9 cellular contexts compared by ENCODE assay signal in the genomic region with DNA sequence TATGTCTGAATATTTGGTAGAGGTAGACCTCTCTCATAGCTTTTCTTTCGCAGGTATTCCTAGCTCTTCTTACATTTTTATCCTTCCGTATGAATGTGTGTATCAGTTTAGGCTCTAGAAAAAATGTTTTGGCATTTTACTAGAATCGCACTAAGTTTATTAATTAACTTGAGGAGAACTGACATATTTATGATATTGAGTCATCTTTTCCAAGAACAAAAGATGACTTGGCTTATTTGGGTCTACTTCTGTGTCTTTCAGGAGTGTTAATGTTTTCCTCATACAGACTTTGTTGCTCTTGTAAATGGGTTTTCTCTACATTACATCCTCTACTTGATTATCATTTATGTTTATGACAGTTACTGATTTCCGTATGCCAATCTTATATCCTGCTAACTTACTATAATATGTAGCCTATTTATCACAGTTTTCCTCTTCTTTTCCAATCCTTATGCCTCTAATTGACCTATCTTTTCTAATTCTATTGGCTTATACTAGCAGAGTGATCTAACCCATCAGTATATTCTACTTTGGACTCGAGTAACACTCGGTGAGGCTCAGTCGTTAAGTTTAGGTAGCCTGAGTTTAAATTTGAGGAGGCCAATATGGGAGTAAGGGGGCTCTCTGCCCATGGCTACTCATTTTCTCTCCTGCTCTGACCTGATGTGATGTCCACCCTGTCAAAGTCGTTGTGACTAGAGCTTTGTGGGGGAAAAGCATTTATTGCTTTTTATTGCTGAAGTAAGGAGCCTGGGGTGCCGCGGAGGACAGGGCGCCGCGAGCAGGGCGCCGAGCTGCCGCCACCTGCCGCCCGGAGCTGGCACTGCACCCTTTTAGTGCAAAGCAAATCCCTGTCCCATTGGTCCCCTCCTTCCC. TPM values are rescaled to one million over a fixed set of nuclear protein-coding genes. Genes with fewer than 3 reads are reported as not detected.
DNase-seq lines count a peak whose midpoint lies in the region; ATAC-seq and TF ChIP-seq lines count a peak whose summit lies in the region.
"Had no signal": no experiment of that assay in that cellular context is flagged by ENCODE, and none has a peak within 500 bp of the region (broad histone marks: within the 10 kb centered on the region; RNA-seq: fewer than 3 reads in every experiment).

No MANE protein-coding gene starts in this region.

- peaks cover 4% of the 10 kb centered on the region; the same call in 1 of the 2 replicates for H3K4me1 ChIP-seq in Karpas-422 (ENCODE audit: low read length)
- H3K4me1 ChIP-seq in SJCRH30 = no peaks in the 10 kb centered on the region

- H3K9me2 ChIP-seq in Karpas-422 (replicated peaks; ENCODE audit: insufficient read depth, low read length) = no peaks in the 10 kb centered on the region

- H4K20me1 ChIP-seq in Karpas-422 (ENCODE audit: insufficient read depth, low read depth, low read length) = no peaks in the 10 kb centered on the region

- H3K9me3 ChIP-seq in Karpas-422 (ENCODE audit: low read length) (no peaks in the 10 kb centered on the region), SJCRH30 (replicated peaks) (no peaks in the 10 kb centered on the region)

- H3K4me3 ChIP-seq in Karpas-422 (ENCODE audit: low read length) (no peak overlapping the region), SJCRH30 (no peak overlapping the region), fibroblast of villous mesenchyme (ENCODE audit: low read depth, low read length) (peak overlapping the region; percentile 7)

- H3K27me3 ChIP-seq in Karpas-422 (ENCODE audit: low read length) (no peaks in the 10 kb centered on the region), SJCRH30 (0 out of 2 replicates have a peak, but pooled peaks cover 2% of the 10 kb centered on the region)

- no peak overlapping the region for H3K9ac ChIP-seq in Karpas-422 (ENCODE audit: low read length)

- no peak overlapping the region for H2AFZ ChIP-seq in Karpas-422 (ENCODE audit: low read length)

- peak; percentile 39 for DNase-seq in DMS114 treated with DMSO at 0.1 percent for 48 hours (lab: John Stamatoyannopoulos, UW; ENCODE audit: unreplicated experiment)
- peak; percentile 85 for DNase-seq in Karpas-422
- peak; percentile 79 to 86 for DNase-seq in SJCRH30
- peak; percentile 66 for DNase-seq in activated T-helper 9 cell treated with anti-CD3 and anti-CD28 coated beads, Interleukin-2, amount 50 U/mL, for 16 hours (ENCODE audit: low read depth)
- peak; percentile 80 for DNase-seq in fibroblast of villous mesenchyme (ENCODE audit: low read depth)
- peak in 48 of 56 donors; percentile 3 to 77 (median 38) for DNase-seq in nucleus accumbens (lab: John Stamatoyannopoulos, UW)
- peak in 45 of 49 donors; percentile 2 to 75 (median 37) for DNase-seq in substantia nigra (lab: John Stamatoyannopoulos, UW)

- no peak overlapping the region for H3K4me2 ChIP-seq in Karpas-422 (ENCODE audit: low read depth, low read length, poor library complexity, severe bottlenecking)

- H3K36me3 ChIP-seq in Karpas-422 (ENCODE audit: insufficient read depth, low read length) (no peaks in the 10 kb centered on the region), SJCRH30 (no peaks in the 10 kb centered on the region)

- H3K79me2 ChIP-seq in Karpas-422 (ENCODE audit: low read length) = no peaks in the 10 kb centered on the region

- H3K27ac ChIP-seq in Karpas-422 (ENCODE audit: low read length) (no peak overlapping the region), SJCRH30 (no peak overlapping the region), substantia nigra (ENCODE audit: low read depth, low read length, poor library complexity, severe bottlenecking) (no peak overlapping the region)

- no peak for ATAC-seq in GM19452 (IDR thresholded peaks at IDR 0.05; ENCODE audit: unreplicated experiment)

- peak; percentile 92 for TF ChIP-seq CTCF in fibroblast of villous mesenchyme (IDR thresholded peaks at IDR 0.05; ENCODE audit: insufficient read depth, low read depth, low read length)

RNA-seq across cellular contexts. Expression of a gene that starts 20.0 kb away (rescaled TPM):
- not detected in 2 replicates for total RNA-seq in Karpas-422 (2014; rRNA removed; shearing (Covaris generic); ENCODE audit: low replicate concordance)
- total RNA-seq in SJCRH30 (2014; rRNA removed; shearing (Covaris generic)) = not detected in 2 replicates
- not detected in 2 replicates for total RNA-seq in fibroblast of villous mesenchyme
- total RNA-seq: activated CD8-positive, alpha-beta memory T cell treated with anti-CD3 and anti-CD28 coated beads for 36 hours had no signal

RNA-seq across cellular contexts. Expression of a gene that starts 37.8 kb away (rescaled TPM):
- total RNA-seq in Karpas-422 (2014; rRNA removed; shearing (Covaris generic); ENCODE audit: low replicate concordance) = not detected in 2 replicates
- 0.20 TPM in 1 of 2 replicates, not detected in the other for total RNA-seq in SJCRH30 (2014; rRNA removed; shearing (Covaris generic))
- 0.86 and 1.9 TPM in 2 replicates for total RNA-seq in fibroblast of villous mesenchyme
- total RNA-seq: activated CD8-positive, alpha-beta memory T cell treated with anti-CD3 and anti-CD28 coated beads for 36 hours had no signal
